1 cellular context compared by ENCODE assay signal in genomic region chr19:18364826-18365528, GRCh38.
TF ChIP-seq lines count a peak whose summit lies in the region.

No MANE protein-coding gene starts in this region.

TF ChIP-seq in HepG2, 621 proteins besides CTCF, POLR2A, EP300 and RAD21 (continued from another document and continues in another):
- TF ChIP-seq ZFY (CRISPR knock-in tag; IDR thresholded peaks at IDR 0.05): 0 out of 2 replicates have a peak, but pooled peaks have one; percentile 28
- TF ChIP-seq PREB (CRISPR knock-in tag; IDR thresholded peaks at IDR 0.05): no peak
- peak; percentile 44; the same call in 1 of the 2 replicates for TF ChIP-seq ZBED4 (CRISPR knock-in tag; IDR thresholded peaks at IDR 0.05; ENCODE audit: borderline replicate concordance)
- TF ChIP-seq ARNT2 (CRISPR knock-in tag; IDR thresholded peaks at IDR 0.05; ENCODE audit: low read depth): 0 out of 2 replicates have a peak, but pooled peaks have one; percentile 55
- no peak for TF ChIP-seq ZBTB8A (CRISPR knock-in tag; IDR thresholded peaks at IDR 0.05; ENCODE audit: borderline replicate concordance, low read depth)
- TF ChIP-seq KDM3A (CRISPR knock-in tag; IDR thresholded peaks at IDR 0.05; ENCODE audit: low read depth): no peak
- no peak for TF ChIP-seq HES4 (CRISPR knock-in tag; IDR thresholded peaks at IDR 0.05; ENCODE audit: borderline replicate concordance)
- no peak for TF ChIP-seq ZNF724P (CRISPR knock-in tag; IDR thresholded peaks at IDR 0.05; ENCODE audit: borderline replicate concordance)
- no peak for TF ChIP-seq ZMAT5 (CRISPR knock-in tag; IDR thresholded peaks at IDR 0.05; ENCODE audit: borderline replicate concordance, low read depth)
- peak; percentile 69; the same call in 1 of the 2 replicates for TF ChIP-seq ZNF816 (CRISPR knock-in tag; IDR thresholded peaks at IDR 0.05; ENCODE audit: borderline replicate concordance)
- 0 out of 2 replicates have a peak, but pooled peaks have one; percentile 44 for TF ChIP-seq POLR2G (IDR thresholded peaks at IDR 0.05; ENCODE audit: low read depth, low read length)
- no peak for TF ChIP-seq ZNF704 (CRISPR knock-in tag; IDR thresholded peaks at IDR 0.05; ENCODE audit: borderline replicate concordance)
- no peak for TF ChIP-seq NR0B2 (CRISPR knock-in tag; IDR thresholded peaks at IDR 0.05)
- TF ChIP-seq ZNF3 (CRISPR knock-in tag; IDR thresholded peaks at IDR 0.05): peak; percentile 92
- TF ChIP-seq SIN3B (IDR thresholded peaks at IDR 0.05; ENCODE audit: low read length): no peak
- peak; percentile 98 for TF ChIP-seq CEBPG (CRISPR knock-in tag; IDR thresholded peaks at IDR 0.05)
- TF ChIP-seq HMG20A (CRISPR knock-in tag; IDR thresholded peaks at IDR 0.05; ENCODE audit: borderline replicate concordance): peak; percentile 71; the same call in 1 of the 2 replicates
- peak; percentile 85 for TF ChIP-seq SOX5 (CRISPR knock-in tag; IDR thresholded peaks at IDR 0.05; ENCODE audit: borderline replicate concordance)
- TF ChIP-seq ZNF138 (CRISPR knock-in tag; IDR thresholded peaks at IDR 0.05; ENCODE audit: low read depth): no peak
- peak; percentile 90 for TF ChIP-seq NCOR1 (IDR thresholded peaks at IDR 0.05; ENCODE audit: borderline replicate concordance, low read length)
- TF ChIP-seq MAFG (CRISPR knock-in tag; IDR thresholded peaks at IDR 0.05): no peak
- TF ChIP-seq ZNF841 (CRISPR knock-in tag; IDR thresholded peaks at IDR 0.05; ENCODE audit: borderline replicate concordance): no peak
- peak; percentile 43; the same call in 1 of the 2 replicates for TF ChIP-seq NR2F2 (IDR thresholded peaks at IDR 0.05; ENCODE audit: borderline replicate concordance, low read depth)
- peak; percentile 78 for TF ChIP-seq PPARG (CRISPR knock-in tag; conservative IDR thresholded peaks at IDR 0.05)
- no peak for TF ChIP-seq SAFB2 (CRISPR knock-in tag; IDR thresholded peaks at IDR 0.05; ENCODE audit: borderline replicate concordance, low read depth)
- no peak for TF ChIP-seq TBP (CRISPR knock-in tag; IDR thresholded peaks at IDR 0.05)
- TF ChIP-seq ZBTB4 (CRISPR knock-in tag; IDR thresholded peaks at IDR 0.05; ENCODE audit: borderline replicate concordance): no peak
- no peak for TF ChIP-seq CCAR2 (optimal IDR thresholded peaks at IDR 0.05; ENCODE audit: low read depth, low read length)
- peak; percentile 84; the same call in 1 of the 2 replicates for TF ChIP-seq FOXO1 (CRISPR knock-in tag; IDR thresholded peaks at IDR 0.05)
- TF ChIP-seq ZNF335 (CRISPR knock-in tag; IDR thresholded peaks at IDR 0.05): peak; percentile 52; the same call in 1 of the 2 replicates
- no peak for TF ChIP-seq ATF7-NPFF (CRISPR knock-in tag; IDR thresholded peaks at IDR 0.05; ENCODE audit: low read depth)
- TF ChIP-seq POLR2AphosphoS5 (IDR thresholded peaks at IDR 0.05; ENCODE audit: low read depth, low read length): peak; percentile 46; the same call in 1 of the 2 replicates
- TF ChIP-seq TSC22D2 (CRISPR knock-in tag; IDR thresholded peaks at IDR 0.05; ENCODE audit: borderline replicate concordance): no peak
- TF ChIP-seq GABPA (IDR thresholded peaks at IDR 0.05; ENCODE audit: low read depth, low read length): no peak
- peak; percentile 82 for TF ChIP-seq GABPA (CRISPR knock-in tag; IDR thresholded peaks at IDR 0.05; ENCODE audit: low read depth)
- 0 out of 2 replicates have a peak, but pooled peaks have one; percentile 22 for TF ChIP-seq SNAPC5 (CRISPR knock-in tag; IDR thresholded peaks at IDR 0.05; ENCODE audit: borderline replicate concordance)
- TF ChIP-seq KAT8 (CRISPR knock-in tag; IDR thresholded peaks at IDR 0.05): peak; percentile 68
- no peak for TF ChIP-seq ZSCAN29 (CRISPR knock-in tag; conservative IDR thresholded peaks at IDR 0.05)
- TF ChIP-seq ZSCAN22 (CRISPR knock-in tag; IDR thresholded peaks at IDR 0.05): no peak
- peak; percentile 97 for TF ChIP-seq MED13 (CRISPR knock-in tag; IDR thresholded peaks at IDR 0.05)
- TF ChIP-seq ZNF446 (CRISPR knock-in tag; IDR thresholded peaks at IDR 0.05): no peak
- no peak for TF ChIP-seq DMTF1 (CRISPR knock-in tag; IDR thresholded peaks at IDR 0.05)
- TF ChIP-seq ZKSCAN8 (CRISPR knock-in tag; IDR thresholded peaks at IDR 0.05; ENCODE audit: borderline replicate concordance): 0 out of 2 replicates have a peak, but pooled peaks have one; percentile 43
- TF ChIP-seq ZFP82 (CRISPR knock-in tag; IDR thresholded peaks at IDR 0.05; ENCODE audit: borderline replicate concordance): no peak
- no peak for TF ChIP-seq ZSCAN21 (CRISPR knock-in tag; IDR thresholded peaks at IDR 0.05; ENCODE audit: borderline replicate concordance)
- TF ChIP-seq GATA4 (IDR thresholded peaks at IDR 0.05; ENCODE audit: borderline replicate concordance, low read depth): peak; percentile 80; the same call in 1 of the 2 replicates
- TF ChIP-seq ZKSCAN1 (IDR thresholded peaks at IDR 0.05; ENCODE audit: low read length): no peak
- peak; percentile 77; the same call in 1 of the 2 replicates for TF ChIP-seq HOXD1 (CRISPR knock-in tag; IDR thresholded peaks at IDR 0.05)
- 0 out of 2 replicates have a peak, but pooled peaks have one; percentile 3 for TF ChIP-seq RFX1 (IDR thresholded peaks at IDR 0.05)
- TF ChIP-seq GTF2F1 (IDR thresholded peaks at IDR 0.05; ENCODE audit: low read length): no peak
- TF ChIP-seq SNRNP70 (IDR thresholded peaks at IDR 0.05; ENCODE audit: low read depth, low read length): no peak
- TF ChIP-seq ZNF710 (CRISPR knock-in tag; IDR thresholded peaks at IDR 0.05; ENCODE audit: borderline replicate concordance): 0 out of 2 replicates have a peak, but pooled peaks have one; percentile 16
- peak; percentile 100 for TF ChIP-seq TP53 (CRISPR knock-in tag; conservative IDR thresholded peaks at IDR 0.05)
- no peak for TF ChIP-seq ZFYVE20 (CRISPR knock-in tag; IDR thresholded peaks at IDR 0.05; ENCODE audit: borderline replicate concordance, low read depth)
- TF ChIP-seq BCL6 (CRISPR knock-in tag; IDR thresholded peaks at IDR 0.05): peak; percentile 92
